ENCODE assay signal across 1 cellular context in genomic region chr7:23191022-23191421, GRCh38.
TF ChIP-seq lines count a peak whose summit lies in the region.

No MANE protein-coding gene starts in this region.

TF ChIP-seq in K562, 482 proteins besides CTCF, POLR2A, EP300 and RAD21 (continued from another document and continues in another):
- TF ChIP-seq ZMIZ1 (IDR thresholded peaks at IDR 0.05; ENCODE audit: low read depth in 2 of 2, low read length in 2 of 2) (peak in 1 of 2 experiments; percentile 47; a peak in 1 of 4 replicates), KAT2B (IDR thresholded peaks at IDR 0.05; ENCODE audit: low read depth, low read length) (no peak), ZNF766 (CRISPR knock-in tag; conservative IDR thresholded peaks at IDR 0.05) (peak; percentile 48; the same call in 1 of the 2 replicates), NFE2 (IDR thresholded peaks at IDR 0.05; ENCODE audit: low read depth) (peak; percentile 89), TAF9B (IDR thresholded peaks at IDR 0.05; ENCODE audit: partially characterized antibody) (peak; percentile 40), NR3C1 (CRISPR knock-in tag; IDR thresholded peaks at IDR 0.05) (no peak), FOXJ2 (tag; IDR thresholded peaks at IDR 0.05) (peak; percentile 98), SIN3B (IDR thresholded peaks at IDR 0.05; ENCODE audit: low read depth) (no peak), CXXC5 (CRISPR knock-in tag; IDR thresholded peaks at IDR 0.05) (peak; percentile 61), NCOA4 (IDR thresholded peaks at IDR 0.05; ENCODE audit: partially characterized antibody) (peak; percentile 4), CBX3 (IDR thresholded peaks at IDR 0.05; ENCODE audit: borderline replicate concordance in 1 of 2, low read length in 2 of 2) (0 out of 3 replicates have a peak, but pooled peaks of 1 of the 2 experiments have one; percentile 53), RBM15 (IDR thresholded peaks at IDR 0.05; ENCODE audit: insufficient read depth, low read length) (no peak), ZNF140 (CRISPR knock-in tag; IDR thresholded peaks at IDR 0.05) (no peak), ARID1B (IDR thresholded peaks at IDR 0.05) (peak; percentile 94), EP400 (IDR thresholded peaks at IDR 0.05) (peak; percentile 45; the same call in 1 of the 2 replicates), ZBTB40 (IDR thresholded peaks at IDR 0.05) (peak; percentile 37), ZBTB40 (CRISPR knock-in tag; IDR thresholded peaks at IDR 0.05) (no peak), NR4A1 (CRISPR knock-in tag; IDR thresholded peaks at IDR 0.05) (no peak), NR4A1 (tag; IDR thresholded peaks at IDR 0.05) (0 out of 2 replicates have a peak, but pooled peaks have one; percentile 37), SOX6 (IDR thresholded peaks at IDR 0.05) (peak; percentile 64), SMAD2 (IDR thresholded peaks at IDR 0.05; ENCODE audit: low read depth, low read length) (no peak), HBP1 (CRISPR knock-in tag; IDR thresholded peaks at IDR 0.05) (peak; percentile 7; the same call in 1 of the 2 replicates), CC2D1A (IDR thresholded peaks at IDR 0.05) (peak; percentile 73; the same call in 1 of the 2 replicates), SMARCA5 (IDR thresholded peaks at IDR 0.05) (peak; percentile 85), PBX2 (CRISPR knock-in tag; IDR thresholded peaks at IDR 0.05; ENCODE audit: low read depth) (no peak), PBX2 (tag; conservative IDR thresholded peaks at IDR 0.05; ENCODE audit: low read depth) (peak; percentile 36; the same call in 1 of the 2 replicates), ZNF592 (IDR thresholded peaks at IDR 0.05) (peak; percentile 52), DPF2 (IDR thresholded peaks at IDR 0.05) (peak; percentile 98), MCM2 (IDR thresholded peaks at IDR 0.05; ENCODE audit: low read depth) (no peak), MYC (IDR thresholded peaks at IDR 0.05; ENCODE audit: low read depth, low read length) (peak; percentile 47; the same call in 1 of the 2 replicates), MYC (CRISPR knock-in tag; IDR thresholded peaks at IDR 0.05; ENCODE audit: borderline replicate concordance, low read depth) (no peak), ZNF175 (CRISPR knock-in tag; IDR thresholded peaks at IDR 0.05; ENCODE audit: low read depth) (no peak), ZFX (CRISPR knock-in tag; IDR thresholded peaks at IDR 0.05) (peak; percentile 60), BCOR (IDR thresholded peaks at IDR 0.05) (peak; percentile 76), RBM22 (IDR thresholded peaks at IDR 0.05; ENCODE audit: low read depth, low read length, poor library complexity, severe bottlenecking) (no peak), FIP1L1 (IDR thresholded peaks at IDR 0.05; ENCODE audit: low read depth, low read length, poor library complexity, severe bottlenecking) (no peak), GTF3C2 (IDR thresholded peaks at IDR 0.05; ENCODE audit: borderline replicate concordance, extremely low read depth, insufficient read length) (no peak), CBFA2T3 (IDR thresholded peaks at IDR 0.05) (peak; percentile 89)
